6 cellular contexts compared by ENCODE assay signal in genomic region chr6:4090043-4090442, GRCh38. TPM values are rescaled to one million over a fixed set of nuclear protein-coding genes. Genes with fewer than 3 reads are reported as not detected.
"Had no signal": no experiment of that assay in that cellular context is flagged by ENCODE, and none has a peak within 500 bp of the region (broad histone marks: within the 10 kb centered on the region; RNA-seq: fewer than 3 reads in every experiment).

No MANE protein-coding gene starts in this region.

RNA-seq across cellular contexts. Expression of gene FAM217A, which starts 11.1 kb away (rescaled TPM):
- total RNA-seq: GM23248, GM23338, H4, H7, H9, HFFc6 had no signal
- polyA plus RNA-seq: GM23248, GM23338 had no signal
